ENCODE assay signal across 9 cellular contexts in genomic region chr6:63597142-63598000, GRCh38. TPM values are rescaled to one million over a fixed set of nuclear protein-coding genes. Genes with fewer than 3 reads are reported as not detected.
DNase-seq lines count a peak whose midpoint lies in the region; ATAC-seq and TF ChIP-seq lines count a peak whose summit lies in the region.
"Had no signal": no experiment of that assay in that cellular context is flagged by ENCODE, and none has a peak within 500 bp of the region (broad histone marks: within the 10 kb centered on the region; RNA-seq: fewer than 3 reads in every experiment).

No MANE protein-coding gene starts in this region.

- peaks cover 18% of the 10 kb centered on the region for H3K4me1 Mint-ChIP-seq in neural crest cell

- H3K27ac ChIP-seq in ectodermal cell (ENCODE audit: insufficient read depth, low read depth, low read length, poor library complexity, severe bottlenecking), result no peak overlapping the region

- no peaks in the 10 kb centered on the region for H3K9me3 ChIP-seq in ES-I3 (ENCODE audit: control insufficient read depth, insufficient read depth, low read length)
- no peaks in the 10 kb centered on the region for H3K9me3 ChIP-seq in ectodermal cell (ENCODE audit: control insufficient read depth, low read length)

- H3K27me3 Mint-ChIP-seq in neural crest cell (ENCODE audit: low read depth), result no peaks in the 10 kb centered on the region

- no peak for ATAC-seq in GM18861 (IDR thresholded peaks at IDR 0.05; ENCODE audit: unreplicated experiment)

- no peaks in the 10 kb centered on the region for H3K36me3 Mint-ChIP-seq in neural crest cell (ENCODE audit: low read depth)

- H3K36me3 ChIP-seq in ES-I3 (ENCODE audit: insufficient read depth, low read length), result no peaks in the 10 kb centered on the region
- no peaks in the 10 kb centered on the region for H3K36me3 ChIP-seq in ectodermal cell (ENCODE audit: control insufficient read depth, insufficient read depth, low read length)

- H3K4me3 ChIP-seq in ectodermal cell (ENCODE audit: insufficient read depth, low read depth, low read length), result peak overlapping the region; percentile 53

- no peak for TF ChIP-seq CTCF in neural crest cell (conservative IDR thresholded peaks at IDR 0.05)

- H3K4me3 Mint-ChIP-seq in neural crest cell, result peak overlapping the region; percentile 94

- H3K9ac ChIP-seq in ES-I3 (ENCODE audit: low read depth, low read length), result peak overlapping the region; percentile 89

- H3K27ac Mint-ChIP-seq in neural crest cell (ENCODE audit: unreplicated experiment), result peak overlapping the region; percentile 94
- H3K27ac Mint-ChIP-seq: dendritic cell treated with granulocyte-macrophage colony-stimulating factor and Interleukin-4, amounts not matched to agents 40 ng/mL and 50 ng/mL, for 4 days had no signal

- no peaks in the 10 kb centered on the region for H3K27me3 ChIP-seq in ectodermal cell (ENCODE audit: control insufficient read depth, insufficient read depth, low read length, poor library complexity, severe bottlenecking)

- 72 to 73% methylated on average over 1 to 4 of the region's 5 CpGs for WGBS in ectodermal cell, 2 experiments

- H3K4me1 ChIP-seq in ES-I3 (ENCODE audit: insufficient read depth, low read length) (no peaks in the 10 kb centered on the region), ectodermal cell (ENCODE audit: control insufficient read depth, insufficient read depth, low read length) (no peaks in the 10 kb centered on the region)

- DNase-seq in NCI-H526 treated with DMSO at 0.1 percent for 48 hours (lab: John Stamatoyannopoulos, UW) (peak; percentile 19), neural crest cell (ENCODE audit: low read depth, low spot score) (no peak), islet precursor cell (no peak), NCI-H2171 treated with DMSO at 0.1 percent for 48 hours (lab: John Stamatoyannopoulos, UW) (no peak), HT-29 (ENCODE audit: low spot score) (no peak)

- peaks cover 3% of the 10 kb centered on the region for H3K9me3 Mint-ChIP-seq in neural crest cell
- H3K9me3 Mint-ChIP-seq: dendritic cell treated with granulocyte-macrophage colony-stimulating factor and Interleukin-4, amounts not matched to agents 40 ng/mL and 50 ng/mL, for 4 days had no signal

RNA-seq across cellular contexts. Expression of gene PTP4A1, which starts 25.1 kb away (rescaled TPM):
- 75.7 TPM for polyA plus RNA-seq in ectodermal cell (2013, experiment 1 of 4)
- polyA plus RNA-seq in ectodermal cell (2013, experiment 2 of 4), result 83.5 TPM
- 62.6 TPM for polyA plus RNA-seq in ectodermal cell (2013, experiment 3 of 4)
- polyA plus RNA-seq in ectodermal cell (2013, experiment 4 of 4), result 65.9 TPM
- total RNA-seq in neural crest cell, result 78.1 and 79.9 TPM in 2 replicates
- total RNA-seq in HT-29 (2014; rRNA removed; shearing (Covaris generic)), result 23.9 and 24.7 TPM in 2 replicates

RNA-seq across cellular contexts. Expression of gene PHF3, which starts 38.2 kb away (rescaled TPM):
- polyA plus RNA-seq in ectodermal cell (2013, experiment 1 of 4), result 52.4 TPM
- polyA plus RNA-seq in ectodermal cell (2013, experiment 2 of 4), result 49.8 TPM
- 36.4 TPM for polyA plus RNA-seq in ectodermal cell (2013, experiment 3 of 4)
- 42.2 TPM for polyA plus RNA-seq in ectodermal cell (2013, experiment 4 of 4)
- 46.2 and 48.1 TPM in 2 replicates for total RNA-seq in neural crest cell
- 24.3 and 25.0 TPM in 2 replicates for total RNA-seq in HT-29 (2014; rRNA removed; shearing (Covaris generic))
